Comparison of ENCODE assay signal across 17 cellular contexts in genomic region chr9:132004323-132004722, GRCh38.
A peak's percentile ranks its signal among the peaks of the same experiment; 100 is the strongest.
DNase-seq lines count a peak whose midpoint lies in the region; ATAC-seq and TF ChIP-seq lines count a peak whose summit lies in the region.
"Had no signal": no experiment of that assay in that cellular context is flagged by ENCODE, and none has a peak within 500 bp of the region (broad histone marks: within the 10 kb centered on the region; RNA-seq: fewer than 3 reads in every experiment).

No MANE protein-coding gene starts in this region.

- peaks cover 81% of the 10 kb centered on the region for H3K4me1 Mint-ChIP-seq in WTC11
- H3K4me1 Mint-ChIP-seq in stimulated activated naive B cell treated with anti-CD40 and anti-IgM and Interleukin-4, amounts not matched to agents 10 μg/mL and 1 μg/mL and 100 μg/mL, for 72 hours = peaks cover 26 to 55% of the 10 kb centered on the region in 2 donors
- peaks cover 53% of the 10 kb centered on the region for H3K4me1 Mint-ChIP-seq in activated CD4-positive, alpha-beta T cell treated with anti-CD3 and anti-CD28 coated beads, Interleukin-2, amount 10 ng/mL, durations not matched to agents 24 days and 14 days

- H3K27ac ChIP-seq in DOHH2 (ENCODE audit: low read depth, low read length) (no peak overlapping the region), iPS-18a (ENCODE audit: low read length) (peak overlapping the region; percentile 25), breast epithelium (no peak overlapping the region)

- H3K9me2 ChIP-seq in DOHH2 (replicated peaks; ENCODE audit: control insufficient read depth, low read length) = no peaks in the 10 kb centered on the region

- ATAC-seq in WTC11 = peak; percentile 14; the same call in 1 of the 2 replicates
- ATAC-seq in stimulated activated naive B cell treated with anti-CD40 and anti-IgM and Interleukin-4, amounts not matched to agents 10 μg/mL and 1 μg/mL and 100 μg/mL, for 72 hours (replicated peaks) = no peak

- H4K20me1 ChIP-seq in DOHH2 (ENCODE audit: control insufficient read depth, insufficient read depth, low read depth, low read length) = 0 out of 2 replicates have a peak, but pooled peaks cover 3% of the 10 kb centered on the region

- H3K27ac Mint-ChIP-seq in WTC11 = peak overlapping the region; percentile 61
- peak overlapping the region; percentile 66 for H3K27ac Mint-ChIP-seq in stimulated activated naive B cell treated with anti-CD40 and anti-IgM and Interleukin-4, amounts not matched to agents 10 μg/mL and 1 μg/mL and 100 μg/mL, for 72 hours
- no peak overlapping the region for H3K27ac Mint-ChIP-seq in activated CD4-positive, alpha-beta T cell treated with anti-CD3 and anti-CD28 coated beads, Interleukin-2, amount 10 ng/mL, durations not matched to agents 24 days and 14 days

- H3K9me3 ChIP-seq in DOHH2 (ENCODE audit: control insufficient read depth, insufficient read depth, low read length) (no peaks in the 10 kb centered on the region), iPS-18a (ENCODE audit: control insufficient read depth, low read depth, low read length) (no peaks in the 10 kb centered on the region), breast epithelium (no peaks in the 10 kb centered on the region)

- POLR2A ChIA-PET in WTC11 (lab: Charles Lee) = no interaction called here

- H3K4me2 ChIP-seq in DOHH2 (ENCODE audit: low read length) = peak overlapping the region; percentile 12

- H3K36me3 ChIP-seq in DOHH2 (ENCODE audit: control insufficient read depth, low read length) (0 out of 2 replicates have a peak, but pooled peaks cover 3% of the 10 kb centered on the region), iPS-18a (ENCODE audit: control insufficient read depth, low read depth, low read length) (no peaks in the 10 kb centered on the region), breast epithelium (no peaks in the 10 kb centered on the region)

- CTCF ChIA-PET in WTC11 (lab: Charles Lee) = no interaction called here

- no peak for TF ChIP-seq POLR2A in breast epithelium (IDR thresholded peaks at IDR 0.05)

- H3K4me1 ChIP-seq in DOHH2 (ENCODE audit: control insufficient read depth, low read length) (peaks cover 35% of the 10 kb centered on the region), iPS-18a (ENCODE audit: control insufficient read depth, low read depth, low read length) (peaks cover 63% of the 10 kb centered on the region), breast epithelium (no peaks in the 10 kb centered on the region)

- TF ChIP-seq CTCF in DOHH2 (IDR thresholded peaks at IDR 0.05; ENCODE audit: low read depth, low read length, poor library complexity, severe bottlenecking) (no peak), WTC11 (IDR thresholded peaks at IDR 0.05) (no peak), breast epithelium (IDR thresholded peaks at IDR 0.05) (no peak)

- intact Hi-C loops in breast epithelium (cut with DNase I; ENCODE audit: low total_unique reads) = no loop called here
- intact Hi-C loops in activated CD4-positive, alpha-beta T cell treated with anti-CD3 and anti-CD28 coated beads, Interleukin-2, amount 10 ng/mL, durations not matched to agents 24 days and 14 days (cut with micrococcal nuclease) = loop anchor here (10.0 kb wide), 1 partner anchor 170 kb away; no protein-coding TSS in a partner anchor

- peaks cover 11% of the 10 kb centered on the region for H3K36me3 Mint-ChIP-seq in WTC11
- peaks cover 11 to 40% of the 10 kb centered on the region in 2 donors for H3K36me3 Mint-ChIP-seq in stimulated activated naive B cell treated with anti-CD40 and anti-IgM and Interleukin-4, amounts not matched to agents 10 μg/mL and 1 μg/mL and 100 μg/mL, for 72 hours
- H3K36me3 Mint-ChIP-seq in activated CD4-positive, alpha-beta T cell treated with anti-CD3 and anti-CD28 coated beads, Interleukin-2, amount 10 ng/mL, durations not matched to agents 24 days and 14 days (ENCODE audit: low read depth) = peaks cover 14% of the 10 kb centered on the region

- no peaks in the 10 kb centered on the region; the same call in 1 of the 2 replicates for H3K27me3 Mint-ChIP-seq in WTC11 (ENCODE audit: low read depth)
- H3K27me3 Mint-ChIP-seq in stimulated activated naive B cell treated with anti-CD40 and anti-IgM and Interleukin-4, amounts not matched to agents 10 μg/mL and 1 μg/mL and 100 μg/mL, for 72 hours = no peaks in the 10 kb centered on the region
- peaks cover 2% of the 10 kb centered on the region for H3K27me3 Mint-ChIP-seq in activated CD4-positive, alpha-beta T cell treated with anti-CD3 and anti-CD28 coated beads, Interleukin-2, amount 10 ng/mL, durations not matched to agents 24 days and 14 days

- H3K4me3 ChIP-seq in DOHH2 (ENCODE audit: low read length) (no peak overlapping the region), iPS-18a (ENCODE audit: low read length) (no peak overlapping the region), breast epithelium (no peak overlapping the region)
- H3K4me3 ChIP-seq: MG63 had no signal

- H3K27me3 ChIP-seq in DOHH2 (ENCODE audit: control insufficient read depth, low read length) (no peaks in the 10 kb centered on the region), iPS-18a (ENCODE audit: control insufficient read depth, insufficient read depth, low read length) (no peaks in the 10 kb centered on the region), breast epithelium (no peaks in the 10 kb centered on the region)
- H3K27me3 ChIP-seq: MG63 had no signal

- H3K4me3 Mint-ChIP-seq in WTC11 = no peak overlapping the region
- no peak overlapping the region for H3K4me3 Mint-ChIP-seq in stimulated activated naive B cell treated with anti-CD40 and anti-IgM and Interleukin-4, amounts not matched to agents 10 μg/mL and 1 μg/mL and 100 μg/mL, for 72 hours
- no peak overlapping the region for H3K4me3 Mint-ChIP-seq in activated CD4-positive, alpha-beta T cell treated with anti-CD3 and anti-CD28 coated beads, Interleukin-2, amount 10 ng/mL, durations not matched to agents 24 days and 14 days

- no peak overlapping the region for H3K9ac ChIP-seq in iPS-18a (ENCODE audit: low read length)

- peaks cover 9% of the 10 kb centered on the region; the same call in 1 of the 2 replicates for H3K9me3 Mint-ChIP-seq in WTC11
- H3K9me3 Mint-ChIP-seq in stimulated activated naive B cell treated with anti-CD40 and anti-IgM and Interleukin-4, amounts not matched to agents 10 μg/mL and 1 μg/mL and 100 μg/mL, for 72 hours = peaks cover 0 to 2% of the 10 kb centered on the region in 2 donors
- H3K9me3 Mint-ChIP-seq in activated CD4-positive, alpha-beta T cell treated with anti-CD3 and anti-CD28 coated beads, Interleukin-2, amount 10 ng/mL, durations not matched to agents 24 days and 14 days = no peaks in the 10 kb centered on the region

- no peaks in the 10 kb centered on the region for H3F3A ChIP-seq in DOHH2 (ENCODE audit: control insufficient read depth, insufficient read depth)

- peaks cover 27% of the 10 kb centered on the region for H3K79me2 ChIP-seq in DOHH2 (ENCODE audit: control insufficient read depth, low read length)

- DNase-seq in WTC11 (ENCODE audit: low spot score) = no peak
- no peak for DNase-seq in stimulated activated naive B cell treated with anti-CD40 and anti-IgM and Interleukin-4, amounts not matched to agents 10 μg/mL and 1 μg/mL and 100 μg/mL, for 72 hours
- no peak for DNase-seq in breast epithelium (ENCODE audit: low spot score in 2 of 2)
- DNase-seq in C1 segment of cervical spinal cord (lab: John Stamatoyannopoulos, UW) = no peak
- DNase-seq in activated CD4-positive, alpha-beta T cell treated with anti-CD3 and anti-CD28 coated beads, Interleukin-2, amount 10 ng/mL, durations not matched to agents 24 days and 14 days = no peak
- DNase-seq: DMS 273 treated with DMSO at 0.1 percent for 48 hours, DND-41, HCEC 1CT, Kasumi-1, MG63, NCI-H1048, NCI-H1436, NCI-H1930, NCI-H345, NCI-H524 treated with DMSO at 0.1 percent for 48 hours had no signal

TF ChIP-seq in WTC11, 78 proteins besides CTCF, POLR2A, EP300 and RAD21 (continues in another document):
- TF ChIP-seq ZNF263 (CRISPR knock-in tag; IDR thresholded peaks at IDR 0.05; ENCODE audit: low read depth) (no peak), USF1 (CRISPR knock-in tag; IDR thresholded peaks at IDR 0.05) (no peak)
- TF ChIP-seq, protein P1, sequence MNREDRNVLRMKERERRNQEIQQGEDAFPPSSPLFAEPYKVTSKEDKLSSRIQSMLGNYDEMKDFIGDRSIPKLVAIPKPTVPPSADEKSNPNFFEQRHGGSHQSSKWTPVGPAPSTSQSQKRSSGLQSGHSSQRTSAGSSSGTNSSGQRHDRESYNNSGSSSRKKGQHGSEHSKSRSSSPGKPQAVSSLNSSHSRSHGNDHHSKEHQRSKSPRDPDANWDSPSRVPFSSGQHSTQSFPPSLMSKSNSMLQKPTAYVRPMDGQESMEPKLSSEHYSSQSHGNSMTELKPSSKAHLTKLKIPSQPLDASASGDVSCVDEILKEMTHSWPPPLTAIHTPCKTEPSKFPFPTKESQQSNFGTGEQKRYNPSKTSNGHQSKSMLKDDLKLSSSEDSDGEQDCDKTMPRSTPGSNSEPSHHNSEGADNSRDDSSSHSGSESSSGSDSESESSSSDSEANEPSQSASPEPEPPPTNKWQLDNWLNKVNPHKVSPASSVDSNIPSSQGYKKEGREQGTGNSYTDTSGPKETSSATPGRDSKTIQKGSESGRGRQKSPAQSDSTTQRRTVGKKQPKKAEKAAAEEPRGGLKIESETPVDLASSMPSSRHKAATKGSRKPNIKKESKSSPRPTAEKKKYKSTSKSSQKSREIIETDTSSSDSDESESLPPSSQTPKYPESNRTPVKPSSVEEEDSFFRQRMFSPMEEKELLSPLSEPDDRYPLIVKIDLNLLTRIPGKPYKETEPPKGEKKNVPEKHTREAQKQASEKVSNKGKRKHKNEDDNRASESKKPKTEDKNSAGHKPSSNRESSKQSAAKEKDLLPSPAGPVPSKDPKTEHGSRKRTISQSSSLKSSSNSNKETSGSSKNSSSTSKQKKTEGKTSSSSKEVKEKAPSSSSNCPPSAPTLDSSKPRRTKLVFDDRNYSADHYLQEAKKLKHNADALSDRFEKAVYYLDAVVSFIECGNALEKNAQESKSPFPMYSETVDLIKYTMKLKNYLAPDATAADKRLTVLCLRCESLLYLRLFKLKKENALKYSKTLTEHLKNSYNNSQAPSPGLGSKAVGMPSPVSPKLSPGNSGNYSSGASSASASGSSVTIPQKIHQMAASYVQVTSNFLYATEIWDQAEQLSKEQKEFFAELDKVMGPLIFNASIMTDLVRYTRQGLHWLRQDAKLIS (CRISPR knock-in tag; IDR thresholded peaks at IDR 0.05; ENCODE audit: borderline replicate concordance) = no peak
